In the genomic region with DNA sequence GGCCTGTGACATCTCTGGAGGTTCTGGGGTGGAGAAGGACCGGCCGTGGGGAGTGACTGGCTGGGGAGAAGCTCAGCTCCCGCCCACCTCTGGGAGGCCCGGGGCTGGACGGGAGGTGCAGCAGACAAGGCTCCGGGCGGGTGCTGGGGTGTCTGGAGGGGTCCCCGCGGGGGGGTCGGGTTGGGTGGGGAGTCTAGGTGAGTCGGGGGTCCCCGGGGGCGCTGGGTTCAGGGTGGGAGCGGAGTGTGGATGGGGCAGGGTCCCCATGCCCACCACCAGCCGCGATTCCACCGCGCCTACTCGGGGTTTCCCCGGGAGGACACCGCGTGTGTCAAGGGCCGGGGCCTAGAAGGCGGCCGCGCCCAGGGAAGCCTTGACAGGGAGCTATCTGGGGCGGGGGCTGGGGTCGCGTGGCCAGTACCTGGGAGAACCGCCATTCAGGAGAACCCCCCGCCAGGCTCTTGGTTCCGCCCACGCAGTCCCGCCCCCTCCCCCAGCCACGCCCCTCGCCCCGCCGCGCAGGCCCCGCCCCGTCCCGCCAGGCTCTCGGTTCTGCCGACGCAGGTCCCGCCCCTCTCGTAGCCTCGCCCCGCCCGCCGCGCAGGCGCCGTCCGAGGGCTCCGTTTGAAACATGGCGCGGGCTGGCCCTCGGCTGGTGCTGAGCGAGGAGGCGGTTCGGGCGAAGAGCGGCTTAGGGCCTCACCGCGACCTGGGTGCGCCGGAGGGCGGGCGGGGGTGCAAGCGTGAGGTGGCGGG, we compare ENCODE assay signal across 8 cellular contexts. TPM values are rescaled to one million over a fixed set of nuclear protein-coding genes. Genes with fewer than 3 reads are reported as not detected.
DNase-seq lines count a peak whose midpoint lies in the region; ATAC-seq and TF ChIP-seq lines count a peak whose summit lies in the region.

A gene with protein sequence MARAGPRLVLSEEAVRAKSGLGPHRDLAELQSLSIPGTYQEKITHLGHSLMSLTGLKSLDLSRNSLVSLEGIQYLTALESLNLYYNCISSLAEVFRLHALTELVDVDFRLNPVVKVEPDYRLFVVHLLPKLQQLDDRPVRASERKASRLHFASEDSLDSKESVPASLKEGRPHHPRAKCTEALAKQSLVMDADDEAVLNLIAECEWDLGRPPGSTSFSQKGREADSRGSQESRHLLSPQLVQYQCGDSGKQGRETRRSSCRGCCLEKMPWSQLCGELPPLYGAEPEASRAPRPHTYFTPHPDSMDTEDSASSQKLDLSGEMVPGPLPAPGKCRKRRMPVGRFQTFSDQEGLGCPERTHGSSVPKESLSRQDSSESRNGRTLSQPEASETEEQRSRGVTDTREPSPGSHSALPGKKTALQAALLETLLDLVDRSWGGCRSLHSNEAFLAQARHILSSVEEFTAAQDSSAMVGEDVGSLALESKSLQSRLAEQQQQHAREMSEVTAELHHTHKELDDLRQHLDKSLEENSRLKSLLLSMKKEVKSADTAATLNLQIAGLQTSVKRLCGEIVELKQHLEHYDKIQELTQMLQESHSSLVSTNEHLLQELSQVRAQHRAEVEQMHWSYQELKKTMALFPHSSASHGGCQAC (plus strand): TSS at position 610 of the 756 bp plus-strand sequence. CDS start 22 bp downstream, at position 632.

- no peaks in the 10 kb centered on the region for H3K9me3 ChIP-seq in psoas muscle

- no peaks in the 10 kb centered on the region for H3K27me3 Mint-ChIP-seq in T-helper 1 cell treated with Interleukin-12 subunit alpha and Interleukin-12 subunit beta and Interleukin-4 antibody, amounts not matched to agents 30 μg/mL and 1 μg/mL, for 36 hours (ENCODE audit: low read depth)

- peak; percentile 76 for ATAC-seq in HG02759 (IDR thresholded peaks at IDR 0.05; ENCODE audit: unreplicated experiment)
- peak; percentile 99 for ATAC-seq in left ventricle myocardium superior
- ATAC-seq in psoas muscle, result peak; percentile 98 to 100 (median 99)

- peaks cover 4% of the 10 kb centered on the region for H3K9me3 Mint-ChIP-seq in T-helper 1 cell treated with Interleukin-12 subunit alpha and Interleukin-12 subunit beta and Interleukin-4 antibody, amounts not matched to agents 30 μg/mL and 1 μg/mL, for 36 hours

- H3K36me3 Mint-ChIP-seq in T-helper 1 cell treated with Interleukin-12 subunit alpha and Interleukin-12 subunit beta and Interleukin-4 antibody, amounts not matched to agents 30 μg/mL and 1 μg/mL, for 36 hours (ENCODE audit: low read depth), result peaks cover 15% of the 10 kb centered on the region

- TF ChIP-seq CTCF in GM12875 (IDR thresholded peaks at IDR 0.05; ENCODE audit: borderline replicate concordance, insufficient read depth, low read depth, low read length), result no peak
- no peak for TF ChIP-seq CTCF in psoas muscle (IDR thresholded peaks at IDR 0.05)

- DNase-seq in NCI-H1436 (lab: John Stamatoyannopoulos, UW) (peak; percentile 78), amniotic epithelial cell (ENCODE audit: low read depth) (peak; percentile 63), left ventricle myocardium superior (peak; percentile 95), psoas muscle (peak; percentile 93 to 96)

- H3K27me3 ChIP-seq in psoas muscle (ENCODE audit: insufficient read depth in 3 of 3, low read length in 2 of 3), result peaks cover 0 to 2% (median 0%) of the 10 kb centered on the region in 3 donors

- peak within 1 kb of the TSS; percentile 56 for H3K4me3 ChIP-seq in GM12875 (ENCODE audit: low read depth, low read length)
- peak within 1 kb of the TSS; percentile 89 for H3K4me3 ChIP-seq in psoas muscle
- H3K4me3 ChIP-seq in urinary bladder (ENCODE audit: low read depth, low read length), result peak within 1 kb of the TSS; percentile 89

- intact Hi-C loops in left ventricle myocardium superior (cut with micrococcal nuclease), result no loop called here
- intact Hi-C loops in psoas muscle (cut with DNase I), result loop anchor here (10.0 kb wide), 1 partner anchor 137 kb away; no protein-coding TSS in a partner anchor

- H3K27ac Mint-ChIP-seq in T-helper 1 cell treated with Interleukin-12 subunit alpha and Interleukin-12 subunit beta and Interleukin-4 antibody, amounts not matched to agents 30 μg/mL and 1 μg/mL, for 36 hours, result peak within 1 kb of the TSS; percentile 85

- peaks cover 38% of the 10 kb centered on the region for H3K4me1 Mint-ChIP-seq in T-helper 1 cell treated with Interleukin-12 subunit alpha and Interleukin-12 subunit beta and Interleukin-4 antibody, amounts not matched to agents 30 μg/mL and 1 μg/mL, for 36 hours (ENCODE audit: low read depth)

- H3K27ac ChIP-seq in psoas muscle, result no peak within 1 kb of the TSS
- no peak within 1 kb of the TSS for H3K27ac ChIP-seq in urinary bladder (ENCODE audit: low read depth)

- H3K4me3 Mint-ChIP-seq in T-helper 1 cell treated with Interleukin-12 subunit alpha and Interleukin-12 subunit beta and Interleukin-4 antibody, amounts not matched to agents 30 μg/mL and 1 μg/mL, for 36 hours, result peak within 1 kb of the TSS; percentile 96

- H3K4me1 ChIP-seq in psoas muscle (no peaks in the 10 kb centered on the region), urinary bladder (ENCODE audit: insufficient read depth) (no peaks in the 10 kb centered on the region)

- H3K36me3 ChIP-seq in psoas muscle (ENCODE audit: insufficient read depth in 1 of 2, low read depth in 1 of 2), result no peaks in the 10 kb centered on the region
- H3K36me3 ChIP-seq in urinary bladder (ENCODE audit: insufficient read depth), result no peaks in the 10 kb centered on the region

- 0% methylated on average over 32 to 72 of the region's 72 CpGs for WGBS in psoas muscle, 3 donors
- under 1% methylated on average over 72 of the region's 72 CpGs for WGBS in urinary bladder

RNA-seq across cellular contexts. Expression of the gene that starts here (rescaled TPM):
- total RNA-seq in left ventricle myocardium superior, result 1.6 TPM
- 1 to 10 TPM in 2 of 4 donors, under 1 TPM in 2; 0.48 to 2.4 (median 1.1) TPM for total RNA-seq in psoas muscle
- 1 to 10 TPM in 1 of 3 donors, under 1 TPM in 2; 0.43 to 1.5 (median 0.68) TPM for polyA plus RNA-seq in psoas muscle
- total RNA-seq in urinary bladder, result 5.7 TPM
- 3.6 TPM for polyA plus RNA-seq in urinary bladder
